ENCODE assay signal across 17 cellular contexts in the genomic region with DNA sequence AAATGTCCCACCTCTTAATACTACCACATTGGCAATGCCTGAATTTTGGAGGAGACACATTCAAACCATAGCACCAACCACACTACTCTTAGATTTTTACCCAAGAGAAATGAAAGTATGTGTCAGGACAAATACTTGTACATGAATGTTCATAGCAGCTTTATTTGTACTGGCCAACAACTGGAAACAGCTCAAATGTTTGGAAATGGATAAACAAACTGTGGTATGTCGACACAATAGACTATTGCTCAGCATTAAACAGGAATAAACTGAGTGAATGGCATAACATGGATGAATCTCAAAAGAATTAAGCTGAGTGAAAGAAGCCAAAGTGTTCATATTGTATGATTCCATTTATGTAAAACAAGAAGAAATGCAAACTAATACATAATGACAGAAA. TPM values are rescaled to one million over a fixed set of nuclear protein-coding genes. Genes with fewer than 3 reads are reported as not detected.
A peak's percentile ranks its signal among the peaks of the same experiment; 100 is the strongest.
DNase-seq lines count a peak whose midpoint lies in the region; ATAC-seq, FAIRE-seq and TF ChIP-seq lines count a peak whose summit lies in the region.
"Had no signal": no experiment of that assay in that cellular context is flagged by ENCODE, and none has a peak within 500 bp of the region (broad histone marks: within the 10 kb centered on the region; RNA-seq: fewer than 3 reads in every experiment).

No MANE protein-coding gene starts in this region.

- 5% methylated on average over 1 of the region's 1 CpG for WGBS in A549 (ENCODE audit: missing lambda C conversion rate)
- WGBS in HepG2 (ENCODE audit: low lambda C conversion rate): 0% methylated on average over 1 of the region's 1 CpG

- no peak overlapping the region for H3K4me3 ChIP-seq in A549
- H3K4me3 ChIP-seq in HepG2 (replicated peaks in 1 of 3; ENCODE audit: insufficient read depth in 1 of 3, low read depth in 2 of 3, low read length in 3 of 3): no peak overlapping the region
- H3K4me3 ChIP-seq: GM23248 had no signal

- no peaks in the 10 kb centered on the region for H3K79me2 ChIP-seq in HepG2 (ENCODE audit: insufficient read depth, low read length)

- no peaks in the 10 kb centered on the region for H4K20me1 ChIP-seq in HepG2 (ENCODE audit: insufficient read depth, low read length)

- no peak overlapping the region for H3K9ac ChIP-seq in HepG2 (ENCODE audit: insufficient read depth, low read depth, low read length)
- H3K9ac ChIP-seq: GM23248 had no signal

- POLR2A ChIA-PET in A549 (lab: Yijun Ruan, JAX) (no interaction called here), HepG2 (lab: Yijun Ruan, JAX) (no interaction called here)

- intact Hi-C loops in HepG2 (cut with micrococcal nuclease; ENCODE audit: unreplicated experiment): no loop called here

- CTCF ChIA-PET in A549 (lab: Yijun Ruan, JAX) (interaction anchor here (0.6 to 1.4 kb wide), 2 partner anchors 21 to 433 kb away, joined by 3 read pairs; no protein-coding TSS in a partner anchor), HepG2 (lab: Yijun Ruan, JAX; ENCODE audit: low intra/inter-chr PET ratio, low total read pairs) (no interaction called here)

- H3K27me3 ChIP-seq in HepG2 (ENCODE audit: control insufficient read depth in 1 of 2, insufficient read depth in 2 of 2, low read length in 2 of 2): no peaks in the 10 kb centered on the region

- no peak overlapping the region for H3K4me2 ChIP-seq in A549
- 0 out of 2 replicates have a peak overlapping the region, but pooled peaks have one; percentile 3 for H3K4me2 ChIP-seq in HepG2 (ENCODE audit: low read depth, low read length)

- TF ChIP-seq POLR2A in A549 (IDR thresholded peaks at IDR 0.05; ENCODE audit: low read length): no peak
- no peak for TF ChIP-seq POLR2A in HepG2 (IDR thresholded peaks at IDR 0.05; ENCODE audit: insufficient read depth in 1 of 2, low read depth in 2 of 2, low read length in 2 of 2)
- TF ChIP-seq POLR2A in erythroblast (IDR thresholded peaks at IDR 0.05; ENCODE audit: low read length): no peak

- no peak overlapping the region for H2AFZ ChIP-seq in HepG2 (ENCODE audit: low read length)
- H2AFZ ChIP-seq: GM23248 had no signal

- no peak overlapping the region for H3K27ac ChIP-seq in A549
- H3K27ac ChIP-seq in HepG2 (ENCODE audit: extremely low read length, insufficient read depth, low read length): no peak overlapping the region
- H3K27ac ChIP-seq: GM23248 had no signal

- in situ Hi-C loops in HepG2 (cut with HindIII; ENCODE audit: extremely low pct_ligation_motif_present, low pct_unique_long_range_greater_than_20kb): no loop called here

- TF ChIP-seq RAD21 in A549 (conservative IDR thresholded peaks at IDR 0.05 in 1 of 2, IDR thresholded peaks at IDR 0.05 in 1 of 2): no peak
- no peak for TF ChIP-seq RAD21 in HepG2 (CRISPR knock-in tag; IDR thresholded peaks at IDR 0.05)

- ATAC-seq in A549 (no peak), HepG2 (no peak)
- ATAC-seq: HCT116 had no signal

- H3K4me1 ChIP-seq in A549 (no peaks in the 10 kb centered on the region), HepG2 (ENCODE audit: insufficient read depth, low read length) (peaks cover 7% of the 10 kb centered on the region; the same call in 1 of the 2 replicates)
- H3K4me1 ChIP-seq: Caco-2 had no signal

- BruUV-seq in HepG2 (replicated peaks; lab: Mats Ljungman, UMichigan): no TSS peak

- TF ChIP-seq EP300 in A549 (IDR thresholded peaks at IDR 0.05) (no peak), HepG2 (IDR thresholded peaks at IDR 0.05; ENCODE audit: low read depth in 2 of 2, low read length in 2 of 2) (no peak), HepG2 (CRISPR knock-in tag; IDR thresholded peaks at IDR 0.05; ENCODE audit: borderline replicate concordance) (no peak)

- DNase-seq in A549 (ENCODE audit: low read depth in 1 of 2, low spot score in 1 of 2) (no peak), fibroblast of gingiva (ENCODE audit: low read depth) (peak; percentile 25), HepG2 (ENCODE audit: low spot score) (peak; percentile 19), HK-2 (ENCODE audit: unreplicated experiment) (no peak), NCI-H1417 (lab: John Stamatoyannopoulos, UW) (no peak), erythroblast (lab: John Stamatoyannopoulos, UW) (no peak)
- DNase-seq: 8988T; C1 segment of cervical spinal cord; Caco-2; CD4-positive, alpha-beta memory T cell; DMS153; DND-41; GM23248; H9 had no signal

- H3K9me3 ChIP-seq in A549 (no peaks in the 10 kb centered on the region), HepG2 (ENCODE audit: low read length) (no peaks in the 10 kb centered on the region)
- H3K9me3 ChIP-seq: Caco-2 had no signal

- FAIRE-seq in A549 (lab: Jason Lieb, UNC) (peak; percentile 13), HepG2 (lab: Jason Lieb, UNC) (peak; percentile 26)
- FAIRE-seq: G401.6, GM12892 had no signal

- H3K36me3 ChIP-seq in HepG2 (replicated peaks in 1 of 2; ENCODE audit: control insufficient read depth in 1 of 2, insufficient read depth in 2 of 2, low read length in 2 of 2): no peaks in the 10 kb centered on the region

- TF ChIP-seq CTCF in A549 (IDR thresholded peaks at IDR 0.05) (no peak), HepG2 (CRISPR knock-in tag; IDR thresholded peaks at IDR 0.05) (no peak)

TF ChIP-seq in A549, 52 proteins besides CTCF, POLR2A, EP300 and RAD21 (continues in another document):
- TF ChIP-seq, protein P1, sequence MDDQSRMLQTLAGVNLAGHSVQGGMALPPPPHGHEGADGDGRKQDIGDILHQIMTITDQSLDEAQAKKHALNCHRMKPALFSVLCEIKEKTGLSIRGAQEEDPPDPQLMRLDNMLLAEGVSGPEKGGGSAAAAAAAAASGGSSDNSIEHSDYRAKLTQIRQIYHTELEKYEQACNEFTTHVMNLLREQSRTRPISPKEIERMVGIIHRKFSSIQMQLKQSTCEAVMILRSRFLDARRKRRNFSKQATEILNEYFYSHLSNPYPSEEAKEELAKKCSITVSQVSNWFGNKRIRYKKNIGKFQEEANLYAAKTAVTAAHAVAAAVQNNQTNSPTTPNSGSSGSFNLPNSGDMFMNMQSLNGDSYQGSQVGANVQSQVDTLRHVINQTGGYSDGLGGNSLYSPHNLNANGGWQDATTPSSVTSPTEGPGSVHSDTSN (IDR thresholded peaks at IDR 0.05): no peak
- TF ChIP-seq FOSL2 (IDR thresholded peaks at IDR 0.05) (no peak), FOSL2 (CRISPR knock-in tag; IDR thresholded peaks at IDR 0.05) (no peak)

TF ChIP-seq in HepG2, 621 proteins besides CTCF, POLR2A, EP300 and RAD21 (continues in another document):
- no peak for TF ChIP-seq ZNF570 (CRISPR knock-in tag; IDR thresholded peaks at IDR 0.05; ENCODE audit: borderline replicate concordance)
- no peak for TF ChIP-seq HNF4G (IDR thresholded peaks at IDR 0.05; ENCODE audit: borderline replicate concordance, low read depth, low read length)
- no peak for TF ChIP-seq HNF4G (CRISPR knock-in tag; IDR thresholded peaks at IDR 0.05; ENCODE audit: borderline replicate concordance, low read depth)
- no peak for TF ChIP-seq ZSCAN30 (CRISPR knock-in tag; IDR thresholded peaks at IDR 0.05)
- TF ChIP-seq ZNF776 (CRISPR knock-in tag; IDR thresholded peaks at IDR 0.05): no peak
- no peak for TF ChIP-seq ZNF589 (CRISPR knock-in tag; conservative IDR thresholded peaks at IDR 0.05)
- TF ChIP-seq, protein P2, sequence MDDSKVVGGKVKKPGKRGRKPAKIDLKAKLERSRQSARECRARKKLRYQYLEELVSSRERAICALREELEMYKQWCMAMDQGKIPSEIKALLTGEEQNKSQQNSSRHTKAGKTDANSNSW (CRISPR knock-in tag; IDR thresholded peaks at IDR 0.05; ENCODE audit: borderline replicate concordance): no peak
- TF ChIP-seq AHR (CRISPR knock-in tag; IDR thresholded peaks at IDR 0.05): no peak
- TF ChIP-seq HNRNPH1 (optimal IDR thresholded peaks at IDR 0.05; ENCODE audit: low read depth, low read length): no peak
- TF ChIP-seq EEA1 (CRISPR knock-in tag; IDR thresholded peaks at IDR 0.05; ENCODE audit: borderline replicate concordance): no peak

RNA-seq across cellular contexts. Expression of a gene that starts 18.5 kb away (rescaled TPM):
- polyA plus RNA-seq in A549 (2011; rRNA removed): 0.25 and 0.34 TPM in 2 replicates
- 0.17 and 0.36 TPM in 2 replicates for polyA plus RNA-seq in A549 (2012; cell fraction: cytosol; rRNA removed)
- 0.36 and 0.45 TPM in 2 replicates for polyA plus RNA-seq in A549 (2012; cell fraction: nucleus; rRNA removed)
- 0.16 to 0.26 TPM (median 0.20 TPM) in 3 replicates for polyA plus RNA-seq in A549 (2017; fragmentation: RNase III; extraction: RNeasy Plus Mini Kit Qiagen cat#74134 plus additional on column Dnase treatment)
- 0.17 and 0.44 TPM in 2 replicates for polyA minus RNA-seq in A549 (2011; rRNA and poly(A)+ RNA removed)
- 6.4 and 8.8 TPM in 2 replicates for total RNA-seq in HepG2 (2016; rRNA removed; fragmentation: Illumina TruSeq; extraction: Trizol)
- 1.6 and 1.9 TPM in 2 replicates for total RNA-seq in HepG2 (2016; cell fraction: cytosol; rRNA removed; fragmentation: Illumina TruSeq; extraction: Trizol; ENCODE audit: low read depth)
- total RNA-seq in HepG2 (2016; cell fraction: insoluble cytoplasmic fraction; rRNA removed; fragmentation: Illumina TruSeq; extraction: Trizol): 5.4 and 9.3 TPM in 2 replicates
- 4.2 and 5.0 TPM in 2 replicates for total RNA-seq in HepG2 (2016; cell fraction: membrane; rRNA removed; fragmentation: Illumina TruSeq; extraction: Trizol)
- total RNA-seq in HepG2 (2016; cell fraction: nucleus; rRNA removed; fragmentation: Illumina TruSeq; extraction: Trizol): 22.2 and 23.4 TPM in 2 replicates
- polyA plus RNA-seq in HepG2 (2011; rRNA removed): 10.7 and 11.2 TPM in 2 replicates
- polyA plus RNA-seq in HepG2 (2011; cell fraction: cytosol; rRNA removed): 9.2 and 10.5 TPM in 2 replicates
- polyA plus RNA-seq in HepG2 (2011; cell fraction: nucleus; rRNA removed): 13.5 and 13.9 TPM in 2 replicates
- 5.6 and 8.4 TPM in 2 replicates for polyA plus RNA-seq in HepG2 (2012)
- 1.1 and 2.0 TPM in 2 replicates for polyA plus RNA-seq in HepG2 (2016; cell fraction: cytosol; fragmentation: Illumina TruSeq; extraction: Trizol; ENCODE audit: low read depth)
- polyA plus RNA-seq in HepG2 (2016; cell fraction: insoluble cytoplasmic fraction; fragmentation: Illumina TruSeq; extraction: Trizol; ENCODE audit: low read depth): 5.6 and 5.9 TPM in 2 replicates
- polyA plus RNA-seq in HepG2 (2016; cell fraction: membrane; fragmentation: Illumina TruSeq; extraction: Trizol; ENCODE audit: low read depth): 2.6 and 2.9 TPM in 2 replicates
- 17.2 and 17.3 TPM in 2 replicates for polyA plus RNA-seq in HepG2 (2016; cell fraction: nucleus; fragmentation: Illumina TruSeq; extraction: Trizol; ENCODE audit: insufficient read depth, low read depth)
- polyA minus RNA-seq in HepG2 (2011; rRNA and poly(A)+ RNA removed; ENCODE audit: low replicate concordance): 25.3 TPM in 1 of 2 replicates, not detected in the other
- 8.9 and 12.0 TPM in 2 replicates for polyA minus RNA-seq in HepG2 (2011; cell fraction: cytosol; rRNA and poly(A)+ RNA removed)
- polyA minus RNA-seq in HepG2 (2011; cell fraction: nucleus; rRNA and poly(A)+ RNA removed): 24.9 and 37.6 TPM in 2 replicates
- polyA plus RNA-seq: GM23248 had no signal

Comparison
In these comparisons a context has a peak if more than half of its experiments do, and no peak if none do; other contexts are left out.
1. DNase-seq: peak in fibroblast of gingiva (single experiment) and HepG2 (single experiment); none in A549 (0 of 2), HK-2 (single experiment), NCI-H1417 (0 of 3) and erythroblast (0 of 2).